In genomic region chr1:110302836-110303235, GRCh38 we compare ENCODE assay signal across 6 cellular contexts.
"Had no signal": no experiment of that assay in that cellular context is flagged by ENCODE, and none has a peak within 500 bp of the region (broad histone marks: within the 10 kb centered on the region; RNA-seq: fewer than 3 reads in every experiment).

No MANE protein-coding gene starts in this region.

- H3K4me3 Mint-ChIP-seq: IgD-negative memory B cell had no signal

- DNase-seq: IMR-90, KBM-7 had no signal

- H3K27ac ChIP-seq: HL-60 had no signal

- ATAC-seq: HepG2, K562 had no signal

- H3K4me3 ChIP-seq: K562 had no signal

- H3K9me3 Mint-ChIP-seq: IgD-negative memory B cell had no signal
